1 cellular context compared by ENCODE assay signal in the genomic region with DNA sequence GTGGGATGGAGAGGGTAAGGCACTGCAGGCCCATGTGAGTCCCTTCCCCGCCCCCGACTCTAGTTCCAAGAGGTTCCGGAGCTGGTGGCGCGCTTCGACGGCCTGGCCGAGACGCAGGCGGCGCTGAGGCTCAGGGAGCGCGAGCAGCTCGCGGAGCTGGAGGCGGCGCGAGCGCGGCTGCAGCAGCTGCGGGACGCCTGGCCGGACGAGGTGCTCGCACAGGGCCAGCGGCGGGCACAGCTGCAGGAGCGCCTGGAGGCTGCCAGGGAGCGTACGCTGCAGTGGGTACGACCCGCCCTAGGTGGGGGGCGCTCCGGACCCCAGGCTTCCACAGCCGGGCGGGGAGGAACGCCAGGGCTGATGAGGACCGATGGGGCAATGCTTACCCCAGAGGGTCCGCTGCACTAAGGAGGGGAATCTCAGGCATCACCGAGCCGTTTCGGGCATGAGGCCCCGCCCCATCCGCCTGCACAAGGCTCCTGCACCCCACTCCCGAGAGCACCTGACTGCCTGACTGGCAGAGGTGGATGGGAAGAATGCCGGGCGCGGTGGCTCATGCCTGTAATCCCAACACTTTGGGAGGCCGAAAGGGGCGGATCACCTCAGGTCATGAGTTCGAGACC.
TF ChIP-seq lines count a peak whose summit lies in the region.

No MANE protein-coding gene starts in this region.

TF ChIP-seq in endothelial cell of umbilical vein, 7 proteins besides CTCF, POLR2A, EP300 and RAD21:
- no peak for TF ChIP-seq FOS (IDR thresholded peaks at IDR 0.05; ENCODE audit: borderline replicate concordance, insufficient read depth, low read length)
- peak; percentile 60 for TF ChIP-seq EZH2 (IDR thresholded peaks at IDR 0.05; ENCODE audit: borderline replicate concordance, low read depth, low read length, severe bottlenecking)
- no peak for TF ChIP-seq POLR2AphosphoS5 (IDR thresholded peaks at IDR 0.05; ENCODE audit: insufficient read depth, low read depth, low read length)
- no peak for TF ChIP-seq GATA2 (IDR thresholded peaks at IDR 0.05; ENCODE audit: insufficient read depth, insufficient read length, low read depth, low read length)
TF ChIP-seq in endothelial cell of umbilical vein: peak in this region for 1.
